Comparison of ENCODE assay signal across 8 cellular contexts in genomic region chr6:152380993-152381898, GRCh38.
DNase-seq lines count a peak whose midpoint lies in the region; ATAC-seq and TF ChIP-seq lines count a peak whose summit lies in the region.

No MANE protein-coding gene starts in this region.

- TF ChIP-seq CTCF in HCT116 (IDR thresholded peaks at IDR 0.05 in 2 of 3, conservative IDR thresholded peaks at IDR 0.05 in 1 of 3; ENCODE audit: borderline replicate concordance in 1 of 3, insufficient read depth in 1 of 3, low read depth in 2 of 3, low read length in 2 of 3): no peak

- intact Hi-C loops in HCT116 (cut with micrococcal nuclease): no loop called here

- no peak overlapping the region for H3K27ac ChIP-seq in HCT116 (ENCODE audit: low read depth, low read length)

- no peaks in the 10 kb centered on the region for H3K79me2 ChIP-seq in HCT116 (ENCODE audit: insufficient read depth, low read length)

- H3K9ac ChIP-seq in HCT116 (ENCODE audit: low read length): peak overlapping the region; percentile 54

- DNase-seq in HCT116 (ENCODE audit: low read depth, low spot score) (peak; percentile 73), astrocyte of the hippocampus (ENCODE audit: low read depth, low spot score) (peak; percentile 96), hepatic stellate cell (ENCODE audit: low spot score) (peak; percentile 55), renal cortical epithelial cell (ENCODE audit: low read depth) (peak; percentile 99), NCI-H1436 treated with DMSO at 0.1 percent for 48 hours (lab: John Stamatoyannopoulos, UW) (no peak), HUDEP-2 (lab: John Stamatoyannopoulos, UW; ENCODE audit: unreplicated experiment in 76 of 76) (no peak), NCI-H446 treated with DMSO at 0.1 percent for 48 hours (lab: John Stamatoyannopoulos, UW) (no peak), SKM-1 (lab: John Stamatoyannopoulos, UW; ENCODE audit: unreplicated experiment) (no peak)

- H3K36me3 ChIP-seq in HCT116 (ENCODE audit: control insufficient read depth in 1 of 2, insufficient read depth in 2 of 2, low read length in 2 of 2): no peaks in the 10 kb centered on the region

- POLR2A ChIA-PET in HCT116 (lab: Charles Lee): no interaction called here

- RAD21 ChIA-PET in HCT116 (lab: Charles Lee; ENCODE audit: low non-redundant PET in 1 of 2, low total read pairs in 2 of 2, uncharacterized antibody in 2 of 2, unreplicated experiment in 2 of 2): no interaction called here

- no peaks in the 10 kb centered on the region for H4K20me1 ChIP-seq in HCT116 (ENCODE audit: insufficient read depth)

- ATAC-seq in HCT116: peak; percentile 92

- peak overlapping the region; percentile 87 for H2AFZ ChIP-seq in HCT116 (ENCODE audit: low read depth, low read length, poor library complexity, severe bottlenecking)

- peak overlapping the region; percentile 41 to 51 for H3K4me3 ChIP-seq in HCT116 (replicated peaks in 1 of 2; ENCODE audit: low read depth in 1 of 2, low read length in 2 of 2)

- no peaks in the 10 kb centered on the region for H3K27me3 ChIP-seq in HCT116 (ENCODE audit: insufficient read depth, low read length)

- no TSS peak for BruUV-seq in HCT116 (replicated peaks; lab: Mats Ljungman, UMichigan)

- CTCF ChIA-PET in HCT116 (lab: Charles Lee): no interaction called here

- no peak for TF ChIP-seq POLR2A in HCT116 (IDR thresholded peaks at IDR 0.05; ENCODE audit: borderline replicate concordance, extremely low read depth, insufficient read depth, insufficient read length)

- peaks cover 0 to 22% of the 10 kb centered on the region in 2 experiments; a peak in 2 of 4 replicates for H3K4me1 ChIP-seq in HCT116 (ENCODE audit: control insufficient read depth in 1 of 2, insufficient read depth in 2 of 2, low read length in 2 of 2)

- TF ChIP-seq RAD21 in HCT116 (IDR thresholded peaks at IDR 0.05; ENCODE audit: low read depth): no peak

- peak overlapping the region; percentile 78 for H3K4me2 ChIP-seq in HCT116 (ENCODE audit: low read length)

- no peaks in the 10 kb centered on the region for H3K9me3 ChIP-seq in HCT116 (ENCODE audit: control insufficient read depth in 1 of 2, insufficient read depth in 1 of 2, low read depth in 1 of 2, low read length in 2 of 2)

- no peaks in the 10 kb centered on the region for H3K9me2 ChIP-seq in HCT116 (ENCODE audit: insufficient read depth)

TF ChIP-seq in HCT116, 20 proteins besides CTCF, POLR2A, EP300 and RAD21:
- TF ChIP-seq JUND (IDR thresholded peaks at IDR 0.05) (peak; percentile 30; the same call in 1 of the 2 replicates), ZFX (IDR thresholded peaks at IDR 0.05) (peak; percentile 26; the same call in 1 of the 2 replicates), YY1 (IDR thresholded peaks at IDR 0.05; ENCODE audit: extremely low read depth, insufficient replicate concordance, low read depth, low read length) (no peak), SP1 (IDR thresholded peaks at IDR 0.05; ENCODE audit: low read depth) (0 out of 2 replicates have a peak, but pooled peaks have one; percentile 9), POLR2AphosphoS5 (IDR thresholded peaks at IDR 0.05; ENCODE audit: low read depth, low read length) (peak; percentile 31; the same call in 1 of the 2 replicates)

Comparison
In these comparisons a context has a peak if more than half of its experiments do, and no peak if none do; other contexts are left out.
1. DNase-seq: peak in HCT116 (single experiment), astrocyte of the hippocampus (single experiment), hepatic stellate cell (single experiment) and renal cortical epithelial cell (single experiment); none in NCI-H1436 treated with DMSO at 0.1 percent for 48 hours (single experiment), HUDEP-2 (0 of 76), NCI-H446 treated with DMSO at 0.1 percent for 48 hours (single experiment) and SKM-1 (single experiment).